ENCODE assay signal across 8 cellular contexts in the genomic region with DNA sequence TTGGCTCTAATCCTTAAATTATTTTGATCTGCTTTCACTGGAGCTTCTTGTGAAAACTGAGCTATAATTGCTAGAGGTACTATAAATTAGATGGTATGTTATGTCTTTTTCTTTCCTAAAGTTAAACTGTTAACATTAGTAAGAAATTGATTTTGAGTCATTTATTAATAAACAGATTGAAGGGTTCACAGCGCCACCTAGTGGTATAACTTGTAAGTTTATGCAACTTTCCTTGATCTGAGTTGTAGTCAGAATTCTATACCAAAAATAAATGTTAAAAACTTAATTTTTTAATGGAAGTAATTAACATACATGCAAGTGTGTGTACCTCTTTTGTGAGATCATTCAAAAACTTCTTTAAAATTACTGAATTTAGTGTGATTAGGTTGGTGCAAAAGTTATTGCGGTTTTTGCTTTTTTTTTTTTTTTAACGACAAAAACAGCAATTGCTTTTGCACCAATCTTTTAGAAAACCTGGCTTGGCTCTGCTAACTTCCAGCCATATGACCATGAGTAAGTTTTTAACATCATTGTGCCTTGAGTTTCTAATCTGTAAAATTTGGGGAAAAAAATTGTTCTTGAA.
DNase-seq lines count a peak whose midpoint lies in the region; ATAC-seq and TF ChIP-seq lines count a peak whose summit lies in the region.

No MANE protein-coding gene starts in this region.

- H3K4me1 ChIP-seq in PC-3 (ENCODE audit: insufficient read depth, low read length): no peaks in the 10 kb centered on the region
- H3K4me1 ChIP-seq in parathyroid adenoma: no peaks in the 10 kb centered on the region

- peak; percentile 96 for TF ChIP-seq CTCF in PC-3 (conservative IDR thresholded peaks at IDR 0.05; ENCODE audit: low read depth, low read length)
- TF ChIP-seq CTCF in epithelial cell of esophagus (IDR thresholded peaks at IDR 0.05; ENCODE audit: insufficient read depth, low read depth, low read length, missing control alignments): peak; percentile 39
- TF ChIP-seq CTCF in parathyroid adenoma (IDR thresholded peaks at IDR 0.05): peak; percentile 42

- H3K79me2 ChIP-seq in PC-3 (ENCODE audit: low read length) (no peaks in the 10 kb centered on the region), parathyroid adenoma (no peaks in the 10 kb centered on the region)

- H3K9ac ChIP-seq in PC-3 (ENCODE audit: low read length) (no peak overlapping the region), parathyroid adenoma (no peak overlapping the region)

- H2AFZ ChIP-seq in PC-3 (ENCODE audit: low read length): no peak overlapping the region
- no peak overlapping the region for H2AFZ ChIP-seq in parathyroid adenoma

- CTCF ChIA-PET in PC-3 (lab: Charles Lee): interaction anchor here (0.6 kb wide), 1 partner anchor 263 kb away, joined by 3 read pairs; no protein-coding TSS in a partner anchor

- intact Hi-C loops in PC-3 (cut with micrococcal nuclease): loop anchor here (5.0 to 10.0 kb wide), 3 partner anchors 66 to 689 kb away; no protein-coding TSS in a partner anchor

- no TSS peak for BruUV-seq in PC-3 (replicated peaks; lab: Mats Ljungman, UMichigan)

- DNase-seq in NCI-H1436 (lab: John Stamatoyannopoulos, UW): peak; percentile 13
- no peak for DNase-seq in NCI-H1436 treated with DMSO at 0.1 percent for 48 hours (lab: John Stamatoyannopoulos, UW)
- DNase-seq in H4 (ENCODE audit: low spot score): peak; percentile 11
- DNase-seq in PC-3: peak; percentile 78
- DNase-seq in epithelial cell of esophagus (ENCODE audit: low read depth): peak; percentile 60
- no peak for DNase-seq in GM19240 (ENCODE audit: insufficient read length, low spot score)

- H3K36me3 ChIP-seq in PC-3 (ENCODE audit: low read depth, low read length) (no peaks in the 10 kb centered on the region), parathyroid adenoma (ENCODE audit: control insufficient read depth, insufficient read depth, low read length) (no peaks in the 10 kb centered on the region)

- H3K27me3 ChIP-seq in PC-3 (ENCODE audit: low read length) (peaks cover 28% of the 10 kb centered on the region), parathyroid adenoma (ENCODE audit: control insufficient read depth, insufficient read depth, low read length) (no peaks in the 10 kb centered on the region)

- H3K9me3 ChIP-seq in PC-3 (ENCODE audit: low read length) (no peaks in the 10 kb centered on the region), parathyroid adenoma (ENCODE audit: control insufficient read depth, low read length) (no peaks in the 10 kb centered on the region)

- H3K4me2 ChIP-seq in PC-3 (ENCODE audit: low read length) (no peak overlapping the region), parathyroid adenoma (ENCODE audit: low read length) (no peak overlapping the region)

- no peaks in the 10 kb centered on the region for H3K9me2 ChIP-seq in PC-3 (replicated peaks; ENCODE audit: low read length)

- no peaks in the 10 kb centered on the region for H4K20me1 ChIP-seq in PC-3 (ENCODE audit: low read length)

- H3F3A ChIP-seq in PC-3 (ENCODE audit: low read length, unreplicated experiment): no peaks in the 10 kb centered on the region

- H3K4me3 ChIP-seq in PC-3 (ENCODE audit: low read length) (no peak overlapping the region), epithelial cell of esophagus (ENCODE audit: low read length) (no peak overlapping the region), parathyroid adenoma (ENCODE audit: low read depth, low read length) (no peak overlapping the region)

- POLR2A ChIA-PET in PC-3 (lab: Charles Lee; ENCODE audit: unreplicated experiment): no interaction called here

- no peak for ATAC-seq in PC-3
- no peak for ATAC-seq in GM21528 (IDR thresholded peaks at IDR 0.05; ENCODE audit: low FRiP score, unreplicated experiment)

- H3K27ac ChIP-seq in PC-3 (ENCODE audit: low read length): no peak overlapping the region
- H3K27ac ChIP-seq in parathyroid adenoma: no peak overlapping the region

Comparison
In these comparisons a context has a peak if more than half of its experiments do, and no peak if none do; other contexts are left out.
1. DNase-seq: peak in NCI-H1436 (single experiment), H4 (single experiment), PC-3 (single experiment) and epithelial cell of esophagus (single experiment); none in NCI-H1436 treated with DMSO at 0.1 percent for 48 hours (single experiment) and GM19240 (single experiment).
2. CTCF ChIP-seq: peak in every context shown above with its lines; median percentile 96 in PC-3; 42 in parathyroid adenoma; 39 in epithelial cell of esophagus.